Comparison of ENCODE assay signal across 1 cellular context in the genomic region with DNA sequence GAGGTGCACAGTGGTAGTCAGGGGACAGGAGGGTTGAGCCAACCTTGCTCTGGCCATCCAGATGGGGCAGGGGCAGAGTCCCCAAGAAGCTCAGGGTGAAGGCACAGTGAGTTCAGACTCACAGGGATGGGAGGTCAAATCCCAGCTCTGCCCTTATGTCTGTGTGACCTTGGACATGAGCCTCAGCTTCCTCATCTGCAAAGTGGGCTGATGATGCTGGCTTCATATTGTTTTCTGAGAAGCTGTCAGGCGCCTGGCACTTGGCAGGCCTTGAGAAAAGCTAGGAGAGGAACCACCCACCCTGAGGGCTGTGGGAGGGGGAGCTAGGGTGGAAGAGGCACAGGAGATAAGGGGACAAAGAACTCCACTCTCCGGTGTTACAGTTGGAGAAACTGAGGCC.
TF ChIP-seq lines count a peak whose summit lies in the region.

No MANE protein-coding gene starts in this region.

TF ChIP-seq in K562, 482 proteins besides CTCF, POLR2A, EP300 and RAD21 (continued from another document):
- TF ChIP-seq, protein P1, sequence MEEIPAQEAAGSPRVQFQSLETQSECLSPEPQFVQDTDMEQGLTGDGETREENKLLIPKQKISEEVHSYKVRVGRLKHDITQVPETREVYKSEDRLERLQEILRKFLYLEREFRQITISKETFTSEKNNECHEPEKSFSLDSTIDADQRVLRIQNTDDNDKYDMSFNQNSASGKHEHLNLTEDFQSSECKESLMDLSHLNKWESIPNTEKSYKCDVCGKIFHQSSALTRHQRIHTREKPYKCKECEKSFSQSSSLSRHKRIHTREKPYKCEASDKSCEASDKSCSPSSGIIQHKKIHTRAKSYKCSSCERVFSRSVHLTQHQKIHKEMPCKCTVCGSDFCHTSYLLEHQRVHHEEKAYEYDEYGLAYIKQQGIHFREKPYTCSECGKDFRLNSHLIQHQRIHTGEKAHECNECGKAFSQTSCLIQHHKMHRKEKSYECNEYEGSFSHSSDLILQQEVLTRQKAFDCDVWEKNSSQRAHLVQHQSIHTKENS (CRISPR knock-in tag; IDR thresholded peaks at IDR 0.05), result no peak
- TF ChIP-seq CHD4 (IDR thresholded peaks at IDR 0.05; ENCODE audit: insufficient read depth, insufficient replicate concordance, low read depth, low read length, poor library complexity, severe bottlenecking) (peak; percentile 24), FOXK1 (CRISPR knock-in tag; IDR thresholded peaks at IDR 0.05; ENCODE audit: borderline replicate concordance) (no peak), CEBPB (tag; IDR thresholded peaks at IDR 0.05) (no peak), PCBP1 (IDR thresholded peaks at IDR 0.05; ENCODE audit: low read depth, low read length, poor library complexity, severe bottlenecking) (no peak), STAG1 (CRISPR knock-in tag; IDR thresholded peaks at IDR 0.05; ENCODE audit: borderline replicate concordance) (no peak), KAT7 (CRISPR knock-in tag; IDR thresholded peaks at IDR 0.05; ENCODE audit: borderline replicate concordance) (no peak), ZNF551 (CRISPR knock-in tag; IDR thresholded peaks at IDR 0.05) (no peak)
- TF ChIP-seq, protein P2, sequence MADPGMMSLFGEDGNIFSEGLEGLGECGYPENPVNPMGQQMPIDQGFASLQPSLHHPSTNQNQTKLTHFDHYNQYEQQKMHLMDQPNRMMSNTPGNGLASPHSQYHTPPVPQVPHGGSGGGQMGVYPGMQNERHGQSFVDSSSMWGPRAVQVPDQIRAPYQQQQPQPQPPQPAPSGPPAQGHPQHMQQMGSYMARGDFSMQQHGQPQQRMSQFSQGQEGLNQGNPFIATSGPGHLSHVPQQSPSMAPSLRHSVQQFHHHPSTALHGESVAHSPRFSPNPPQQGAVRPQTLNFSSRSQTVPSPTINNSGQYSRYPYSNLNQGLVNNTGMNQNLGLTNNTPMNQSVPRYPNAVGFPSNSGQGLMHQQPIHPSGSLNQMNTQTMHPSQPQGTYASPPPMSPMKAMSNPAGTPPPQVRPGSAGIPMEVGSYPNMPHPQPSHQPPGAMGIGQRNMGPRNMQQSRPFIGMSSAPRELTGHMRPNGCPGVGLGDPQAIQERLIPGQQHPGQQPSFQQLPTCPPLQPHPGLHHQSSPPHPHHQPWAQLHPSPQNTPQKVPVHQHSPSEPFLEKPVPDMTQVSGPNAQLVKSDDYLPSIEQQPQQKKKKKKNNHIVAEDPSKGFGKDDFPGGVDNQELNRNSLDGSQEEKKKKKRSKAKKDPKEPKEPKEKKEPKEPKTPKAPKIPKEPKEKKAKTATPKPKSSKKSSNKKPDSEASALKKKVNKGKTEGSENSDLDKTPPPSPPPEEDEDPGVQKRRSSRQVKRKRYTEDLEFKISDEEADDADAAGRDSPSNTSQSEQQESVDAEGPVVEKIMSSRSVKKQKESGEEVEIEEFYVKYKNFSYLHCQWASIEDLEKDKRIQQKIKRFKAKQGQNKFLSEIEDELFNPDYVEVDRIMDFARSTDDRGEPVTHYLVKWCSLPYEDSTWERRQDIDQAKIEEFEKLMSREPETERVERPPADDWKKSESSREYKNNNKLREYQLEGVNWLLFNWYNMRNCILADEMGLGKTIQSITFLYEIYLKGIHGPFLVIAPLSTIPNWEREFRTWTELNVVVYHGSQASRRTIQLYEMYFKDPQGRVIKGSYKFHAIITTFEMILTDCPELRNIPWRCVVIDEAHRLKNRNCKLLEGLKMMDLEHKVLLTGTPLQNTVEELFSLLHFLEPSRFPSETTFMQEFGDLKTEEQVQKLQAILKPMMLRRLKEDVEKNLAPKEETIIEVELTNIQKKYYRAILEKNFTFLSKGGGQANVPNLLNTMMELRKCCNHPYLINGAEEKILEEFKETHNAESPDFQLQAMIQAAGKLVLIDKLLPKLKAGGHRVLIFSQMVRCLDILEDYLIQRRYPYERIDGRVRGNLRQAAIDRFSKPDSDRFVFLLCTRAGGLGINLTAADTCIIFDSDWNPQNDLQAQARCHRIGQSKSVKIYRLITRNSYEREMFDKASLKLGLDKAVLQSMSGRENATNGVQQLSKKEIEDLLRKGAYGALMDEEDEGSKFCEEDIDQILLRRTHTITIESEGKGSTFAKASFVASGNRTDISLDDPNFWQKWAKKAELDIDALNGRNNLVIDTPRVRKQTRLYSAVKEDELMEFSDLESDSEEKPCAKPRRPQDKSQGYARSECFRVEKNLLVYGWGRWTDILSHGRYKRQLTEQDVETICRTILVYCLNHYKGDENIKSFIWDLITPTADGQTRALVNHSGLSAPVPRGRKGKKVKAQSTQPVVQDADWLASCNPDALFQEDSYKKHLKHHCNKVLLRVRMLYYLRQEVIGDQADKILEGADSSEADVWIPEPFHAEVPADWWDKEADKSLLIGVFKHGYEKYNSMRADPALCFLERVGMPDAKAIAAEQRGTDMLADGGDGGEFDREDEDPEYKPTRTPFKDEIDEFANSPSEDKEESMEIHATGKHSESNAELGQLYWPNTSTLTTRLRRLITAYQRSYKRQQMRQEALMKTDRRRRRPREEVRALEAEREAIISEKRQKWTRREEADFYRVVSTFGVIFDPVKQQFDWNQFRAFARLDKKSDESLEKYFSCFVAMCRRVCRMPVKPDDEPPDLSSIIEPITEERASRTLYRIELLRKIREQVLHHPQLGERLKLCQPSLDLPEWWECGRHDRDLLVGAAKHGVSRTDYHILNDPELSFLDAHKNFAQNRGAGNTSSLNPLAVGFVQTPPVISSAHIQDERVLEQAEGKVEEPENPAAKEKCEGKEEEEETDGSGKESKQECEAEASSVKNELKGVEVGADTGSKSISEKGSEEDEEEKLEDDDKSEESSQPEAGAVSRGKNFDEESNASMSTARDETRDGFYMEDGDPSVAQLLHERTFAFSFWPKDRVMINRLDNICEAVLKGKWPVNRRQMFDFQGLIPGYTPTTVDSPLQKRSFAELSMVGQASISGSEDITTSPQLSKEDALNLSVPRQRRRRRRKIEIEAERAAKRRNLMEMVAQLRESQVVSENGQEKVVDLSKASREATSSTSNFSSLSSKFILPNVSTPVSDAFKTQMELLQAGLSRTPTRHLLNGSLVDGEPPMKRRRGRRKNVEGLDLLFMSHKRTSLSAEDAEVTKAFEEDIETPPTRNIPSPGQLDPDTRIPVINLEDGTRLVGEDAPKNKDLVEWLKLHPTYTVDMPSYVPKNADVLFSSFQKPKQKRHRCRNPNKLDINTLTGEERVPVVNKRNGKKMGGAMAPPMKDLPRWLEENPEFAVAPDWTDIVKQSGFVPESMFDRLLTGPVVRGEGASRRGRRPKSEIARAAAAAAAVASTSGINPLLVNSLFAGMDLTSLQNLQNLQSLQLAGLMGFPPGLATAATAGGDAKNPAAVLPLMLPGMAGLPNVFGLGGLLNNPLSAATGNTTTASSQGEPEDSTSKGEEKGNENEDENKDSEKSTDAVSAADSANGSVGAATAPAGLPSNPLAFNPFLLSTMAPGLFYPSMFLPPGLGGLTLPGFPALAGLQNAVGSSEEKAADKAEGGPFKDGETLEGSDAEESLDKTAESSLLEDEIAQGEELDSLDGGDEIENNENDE (IDR thresholded peaks at IDR 0.05; ENCODE audit: low read depth, low read length), result no peak
